Comparison of ENCODE assay signal across 13 cellular contexts in the genomic region with DNA sequence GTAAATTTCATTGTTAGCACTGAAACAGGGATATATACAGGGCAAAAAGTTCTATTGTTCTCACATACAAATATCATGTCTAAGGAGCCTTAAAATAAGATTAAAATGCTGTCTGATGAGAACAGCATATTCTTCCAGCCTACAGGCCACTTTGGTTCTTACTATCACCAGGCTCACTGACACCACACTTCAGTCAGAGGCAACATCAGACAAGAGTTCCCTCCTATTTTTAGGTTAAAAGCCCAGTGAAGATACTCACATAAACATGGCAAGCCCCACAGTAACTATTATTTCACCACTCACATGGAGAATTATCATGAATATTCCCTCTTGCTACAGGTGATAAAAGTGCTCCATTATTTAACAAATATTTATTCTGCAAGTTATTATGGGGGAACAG.
"Had no signal": no experiment of that assay in that cellular context is flagged by ENCODE, and none has a peak within 500 bp of the region (broad histone marks: within the 10 kb centered on the region; RNA-seq: fewer than 3 reads in every experiment).

No MANE protein-coding gene starts in this region.

- H3K27ac ChIP-seq: colonic mucosa, esophagus muscularis mucosa, psoas muscle, right lobe of liver, VCaP had no signal

- H3K27me3 ChIP-seq: colonic mucosa, esophagus muscularis mucosa, right lobe of liver, spleen had no signal

- DNase-seq: activated CD4-positive, alpha-beta memory T cell treated with anti-CD3 and anti-CD28 coated beads, Interleukin-2, amount 10 ng/mL, durations not matched to agents 7 days and 5 days; activated CD4-positive, alpha-beta T cell treated with anti-CD3 and anti-CD28 coated beads for 1 hour; activated effector memory CD4-positive, alpha-beta T cell treated with Interleukin-2 at 50 U/mL for 16 hours; activated naive CD4-positive, alpha-beta T cell treated with anti-CD3 and anti-CD28 coated beads, Interleukin-2, amount 50 U/mL, for 16 hours; activated T-cell treated with anti-CD3 and anti-CD28 coated beads, Interleukin-2, amount 50 U/mL, for 24 hours; colonic mucosa; glutamatergic neuron; psoas muscle; right lobe of liver; spleen; T-helper 1 cell had no signal

- ATAC-seq: psoas muscle, right lobe of liver had no signal

- H3K9me3 ChIP-seq: colonic mucosa, esophagus muscularis mucosa, psoas muscle, right lobe of liver, spleen had no signal

- H3K4me1 Mint-ChIP-seq: activated CD4-positive, alpha-beta memory T cell treated with anti-CD3 and anti-CD28 coated beads, Interleukin-2, amount 10 ng/mL, durations not matched to agents 7 days and 5 days had no signal

- H3K4me1 ChIP-seq: colonic mucosa, psoas muscle, right lobe of liver had no signal

- H3K9me3 Mint-ChIP-seq: activated CD4-positive, alpha-beta memory T cell treated with anti-CD3 and anti-CD28 coated beads, Interleukin-2, amount 10 ng/mL, durations not matched to agents 7 days and 5 days; activated T-cell treated with anti-CD3 and anti-CD28 coated beads, Interleukin-2, amount 50 U/mL, for 24 hours had no signal

- H3K27me3 Mint-ChIP-seq: activated CD4-positive, alpha-beta memory T cell treated with anti-CD3 and anti-CD28 coated beads, Interleukin-2, amount 10 ng/mL, durations not matched to agents 7 days and 5 days; activated T-cell treated with anti-CD3 and anti-CD28 coated beads, Interleukin-2, amount 50 U/mL, for 24 hours had no signal

- H3K36me3 ChIP-seq: colonic mucosa, esophagus muscularis mucosa, right lobe of liver had no signal

- H3K4me3 ChIP-seq: colonic mucosa, esophagus muscularis mucosa, psoas muscle, right lobe of liver, spleen had no signal

- H3K27ac Mint-ChIP-seq: activated CD4-positive, alpha-beta memory T cell treated with anti-CD3 and anti-CD28 coated beads, Interleukin-2, amount 10 ng/mL, durations not matched to agents 7 days and 5 days had no signal

- H3K4me3 Mint-ChIP-seq: activated CD4-positive, alpha-beta memory T cell treated with anti-CD3 and anti-CD28 coated beads, Interleukin-2, amount 10 ng/mL, durations not matched to agents 7 days and 5 days; activated T-cell treated with anti-CD3 and anti-CD28 coated beads, Interleukin-2, amount 50 U/mL, for 24 hours had no signal
